Comparison of ENCODE assay signal across 30 cellular contexts in genomic region chrX:140273921-140274320, GRCh38.
"Had no signal": no experiment of that assay in that cellular context is flagged by ENCODE, and none has a peak within 500 bp of the region (broad histone marks: within the 10 kb centered on the region; RNA-seq: fewer than 3 reads in every experiment).

No MANE protein-coding gene starts in this region.

- H3K27ac Mint-ChIP-seq: activated B cell treated with CpG ODN at 0.5 μM for 24 hours; activated CD8-positive, alpha-beta T cell treated with anti-CD3 and anti-CD28 coated beads for 36 hours; activated naive CD8-positive, alpha-beta T cell; activated T-helper 17 cell treated with anti-CD3 and anti-CD28 coated beads, Interleukin-2, amount 50 U/mL, for 72 hours; effector memory CD8-positive, alpha-beta T cell; T-helper 17 cell; T-helper 2 cell treated with Interferon-gamma antibody and Interleukin-4, amounts not matched to agents 5 μg/mL and 100 μg/mL, for 36 hours had no signal

- H3K4me1 ChIP-seq: body of pancreas, esophagus muscularis mucosa, gastroesophageal sphincter had no signal

- H3K4me3 ChIP-seq: body of pancreas, esophagus muscularis mucosa, gastroesophageal sphincter had no signal

- H3K27ac ChIP-seq: body of pancreas, esophagus muscularis mucosa, gastroesophageal sphincter, WERI-Rb-1 had no signal

- DNase-seq: activated B cell treated with CpG ODN at 0.5 μM for 24 hours; activated CD4-positive, alpha-beta T cell treated with anti-CD3 and anti-CD28 coated beads for 48 hours; activated CD4-positive, alpha-beta T cell treated with anti-CD3 and anti-CD28 coated beads, Interleukin-2, amount 50 U/mL, for 1 hour; activated CD4-positive, alpha-beta T cell treated with anti-CD3 and anti-CD28 coated beads, Interleukin-2, amount 50 U/mL, for 48 hours; activated CD8-positive, alpha-beta memory T cell treated with anti-CD3 and anti-CD28 coated beads for 24 hours; activated CD8-positive, alpha-beta T cell treated with anti-CD3 and anti-CD28 coated beads for 36 hours; activated effector memory CD4-positive, alpha-beta T cell treated with Interleukin-2 at 50 U/mL for 16 hours; activated gamma-delta T cell treated with Interleukin-2 at 50 U/mL for 16 hours; activated naive CD4-positive, alpha-beta T cell treated with anti-CD3 and anti-CD28 coated beads, Interleukin-2, amount 50 U/mL, for 16 hours; activated naive CD4-positive, alpha-beta T cell treated with Interleukin-2 at 50 U/mL for 16 hours; activated T-cell treated with anti-CD3 and anti-CD28 coated beads, Interleukin-2, amount 50 U/mL, for 4 hours; amniotic stem cell; aorta; body of pancreas; caudate nucleus; cortex of kidney; dermis blood vessel endothelial cell; effector CD4-positive, alpha-beta T cell; effector memory CD8-positive, alpha-beta T cell; erythroblast; foreskin melanocyte; T-helper 1 cell; T-helper 17 cell; T1000; WERI-Rb-1 had no signal

- H3K4me1 Mint-ChIP-seq: activated B cell treated with CpG ODN at 0.5 μM for 24 hours; activated T-helper 17 cell treated with anti-CD3 and anti-CD28 coated beads, Interleukin-2, amount 50 U/mL, for 72 hours; T-helper 17 cell had no signal

- H3K27me3 ChIP-seq: body of pancreas, esophagus muscularis mucosa, gastroesophageal sphincter had no signal

- H3K9me3 ChIP-seq: body of pancreas, gastroesophageal sphincter had no signal

- H3K36me3 Mint-ChIP-seq: activated naive CD8-positive, alpha-beta T cell had no signal

- H3K4me3 Mint-ChIP-seq: activated B cell treated with CpG ODN at 0.5 μM for 24 hours; activated CD8-positive, alpha-beta T cell treated with anti-CD3 and anti-CD28 coated beads for 36 hours; activated naive CD8-positive, alpha-beta T cell; activated T-cell treated with anti-CD3 and anti-CD28 coated beads, Interleukin-2, amount 50 U/mL, for 4 hours; activated T-helper 17 cell treated with anti-CD3 and anti-CD28 coated beads, Interleukin-2, amount 50 U/mL, for 72 hours; effector memory CD8-positive, alpha-beta T cell; T-helper 17 cell; T-helper 2 cell treated with Interferon-gamma antibody and Interleukin-4, amounts not matched to agents 5 μg/mL and 100 μg/mL, for 36 hours had no signal

- H3K27me3 Mint-ChIP-seq: activated B cell treated with CpG ODN at 0.5 μM for 24 hours; activated CD8-positive, alpha-beta T cell treated with anti-CD3 and anti-CD28 coated beads for 36 hours; activated naive CD8-positive, alpha-beta T cell; effector memory CD8-positive, alpha-beta T cell; T-helper 17 cell had no signal

- H3K36me3 ChIP-seq: esophagus muscularis mucosa, gastroesophageal sphincter, WERI-Rb-1 had no signal

- H3K9me3 Mint-ChIP-seq: activated CD8-positive, alpha-beta T cell treated with anti-CD3 and anti-CD28 coated beads for 36 hours had no signal
